ENCODE assay signal across 2 cellular contexts in the genomic region with DNA sequence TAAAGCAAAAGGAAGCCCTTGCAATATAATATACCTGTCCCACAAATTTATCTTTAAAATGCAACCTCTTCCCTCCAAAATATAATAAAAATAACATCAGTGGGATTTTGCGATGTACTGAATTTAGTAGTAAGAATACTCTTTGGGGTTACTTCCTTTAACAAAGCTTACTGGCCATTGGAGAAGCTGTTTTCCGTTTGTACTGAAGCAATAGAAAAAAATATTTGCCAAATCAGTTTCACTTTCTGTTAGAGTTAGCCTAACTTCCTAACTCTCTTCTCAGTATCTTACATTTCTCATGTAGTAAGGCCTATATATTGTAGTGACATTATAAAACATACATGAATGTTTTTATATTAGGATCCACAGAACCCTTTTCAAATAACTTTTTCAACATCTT.
TF ChIP-seq lines count a peak whose summit lies in the region.

No MANE protein-coding gene starts in this region.

TF ChIP-seq in IMR-90, 13 proteins besides CTCF, POLR2A, EP300 and RAD21:
- TF ChIP-seq CHD1 (IDR thresholded peaks at IDR 0.05; ENCODE audit: low read depth, low read length) (no peak), BHLHE40 (IDR thresholded peaks at IDR 0.05; ENCODE audit: low read depth, low read length) (no peak), RCOR1 (IDR thresholded peaks at IDR 0.05; ENCODE audit: insufficient replicate concordance, low read length) (no peak), MAZ (IDR thresholded peaks at IDR 0.05; ENCODE audit: borderline replicate concordance, low read depth, low read length) (no peak)

TF ChIP-seq in HepG2, 621 proteins besides CTCF, POLR2A, EP300 and RAD21:
- TF ChIP-seq ZNF136 (CRISPR knock-in tag; IDR thresholded peaks at IDR 0.05; ENCODE audit: low read depth) (no peak), NCOA1 (CRISPR knock-in tag; IDR thresholded peaks at IDR 0.05) (no peak), YEATS4 (CRISPR knock-in tag; IDR thresholded peaks at IDR 0.05; ENCODE audit: borderline replicate concordance) (no peak), MEIS2 (CRISPR knock-in tag; IDR thresholded peaks at IDR 0.05) (no peak), ZBTB4 (CRISPR knock-in tag; IDR thresholded peaks at IDR 0.05; ENCODE audit: borderline replicate concordance) (no peak), ZNF839 (CRISPR knock-in tag; IDR thresholded peaks at IDR 0.05; ENCODE audit: borderline replicate concordance) (no peak), ZNF468 (CRISPR knock-in tag; IDR thresholded peaks at IDR 0.05) (no peak), KLF13 (CRISPR knock-in tag; IDR thresholded peaks at IDR 0.05) (no peak), PRDM4 (CRISPR knock-in tag; IDR thresholded peaks at IDR 0.05; ENCODE audit: borderline replicate concordance) (no peak), RNF2 (conservative IDR thresholded peaks at IDR 0.05; ENCODE audit: low read depth) (no peak), ZNF205 (CRISPR knock-in tag; IDR thresholded peaks at IDR 0.05) (no peak), ZNF33B (CRISPR knock-in tag; IDR thresholded peaks at IDR 0.05) (no peak), CCAR2 (optimal IDR thresholded peaks at IDR 0.05; ENCODE audit: low read depth, low read length) (no peak)
- TF ChIP-seq, protein P1, sequence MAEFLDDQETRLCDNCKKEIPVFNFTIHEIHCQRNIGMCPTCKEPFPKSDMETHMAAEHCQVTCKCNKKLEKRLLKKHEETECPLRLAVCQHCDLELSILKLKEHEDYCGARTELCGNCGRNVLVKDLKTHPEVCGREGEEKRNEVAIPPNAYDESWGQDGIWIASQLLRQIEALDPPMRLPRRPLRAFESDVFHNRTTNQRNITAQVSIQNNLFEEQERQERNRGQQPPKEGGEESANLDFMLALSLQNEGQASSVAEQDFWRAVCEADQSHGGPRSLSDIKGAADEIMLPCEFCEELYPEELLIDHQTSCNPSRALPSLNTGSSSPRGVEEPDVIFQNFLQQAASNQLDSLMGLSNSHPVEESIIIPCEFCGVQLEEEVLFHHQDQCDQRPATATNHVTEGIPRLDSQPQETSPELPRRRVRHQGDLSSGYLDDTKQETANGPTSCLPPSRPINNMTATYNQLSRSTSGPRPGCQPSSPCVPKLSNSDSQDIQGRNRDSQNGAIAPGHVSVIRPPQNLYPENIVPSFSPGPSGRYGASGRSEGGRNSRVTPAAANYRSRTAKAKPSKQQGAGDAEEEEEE (CRISPR knock-in tag; IDR thresholded peaks at IDR 0.05; ENCODE audit: borderline replicate concordance), result no peak
